8 cellular contexts compared by ENCODE assay signal in genomic region chr15:37098468-37099320, GRCh38. TPM values are rescaled to one million over a fixed set of nuclear protein-coding genes. Genes with fewer than 3 reads are reported as not detected.
DNase-seq lines count a peak whose midpoint lies in the region; ATAC-seq and TF ChIP-seq lines count a peak whose summit lies in the region.

No MANE protein-coding gene starts in this region.

- WGBS in ovary, 3 donors = 0 to 1% (median 0%) methylated on average over 68 to 75 of the region's 75 CpGs

- DNase-seq in AG20443 (ENCODE audit: low spot score) (peak; percentile 67), glutamatergic neuron (peak; percentile 68), ovary (peak; percentile 55 to 74 (median 69)), NCI-H2107 treated with DMSO at 0.1 percent for 48 hours (lab: John Stamatoyannopoulos, UW; ENCODE audit: unreplicated experiment) (no peak)
- DNase-seq in stimulated activated CD4-positive, alpha-beta T cell treated with anti-CD3 and anti-CD28 coated beads, Interleukin-4, amount 100 ng/mL, for 1 hour = no peak

- H3K4me3 ChIP-seq in ovary = peak overlapping the region; percentile 81

- H3K27ac Mint-ChIP-seq in IgD-negative memory B cell (no peak overlapping the region), glutamatergic neuron (ENCODE audit: unreplicated experiment) (peak overlapping the region; percentile 23)
- H3K27ac Mint-ChIP-seq in activated T-helper 17 cell treated with anti-CD3 and anti-CD28 coated beads, Interleukin-2, amount 50 U/mL, for 72 hours = no peak overlapping the region

- H3K4me1 Mint-ChIP-seq in IgD-negative memory B cell = peaks cover 17 to 19% (median 19%) of the 10 kb centered on the region in 3 donors
- peaks cover 20% of the 10 kb centered on the region for H3K4me1 Mint-ChIP-seq in activated T-helper 17 cell treated with anti-CD3 and anti-CD28 coated beads, Interleukin-2, amount 50 U/mL, for 72 hours
- H3K4me1 Mint-ChIP-seq in glutamatergic neuron (ENCODE audit: low read depth, unreplicated experiment) = peaks cover 16% of the 10 kb centered on the region

- peak; percentile 50 for ATAC-seq in activated T-helper 17 cell treated with anti-CD3 and anti-CD28 coated beads, Interleukin-2, amount 50 U/mL, for 72 hours (replicated peaks)

- H3K27ac ChIP-seq in ovary = peak overlapping the region; percentile 85 to 94

- TF ChIP-seq EP300 in ovary (IDR thresholded peaks at IDR 0.05) = no peak

- H3K36me3 Mint-ChIP-seq in IgD-negative memory B cell (peaks cover 3% of the 10 kb centered on the region), glutamatergic neuron (ENCODE audit: unreplicated experiment) (no peaks in the 10 kb centered on the region)
- H3K36me3 Mint-ChIP-seq in activated T-helper 17 cell treated with anti-CD3 and anti-CD28 coated beads, Interleukin-2, amount 50 U/mL, for 72 hours (ENCODE audit: low read depth) = peaks cover 31% of the 10 kb centered on the region

- H3K9me3 Mint-ChIP-seq in IgD-negative memory B cell (peaks cover 0 to 15% (median under 1%) of the 10 kb centered on the region in 3 donors), glutamatergic neuron (ENCODE audit: unreplicated experiment) (peaks cover 32% of the 10 kb centered on the region)
- H3K9me3 Mint-ChIP-seq in activated T-helper 17 cell treated with anti-CD3 and anti-CD28 coated beads, Interleukin-2, amount 50 U/mL, for 72 hours = peaks cover 4% of the 10 kb centered on the region

- peaks cover 3% of the 10 kb centered on the region for H3K4me1 ChIP-seq in ovary (ENCODE audit: insufficient read depth)

- H3K4me3 Mint-ChIP-seq in IgD-negative memory B cell = peak overlapping the region; percentile 81 to 100 (median 96)
- H3K4me3 Mint-ChIP-seq in activated T-helper 17 cell treated with anti-CD3 and anti-CD28 coated beads, Interleukin-2, amount 50 U/mL, for 72 hours = peak overlapping the region; percentile 79
- H3K4me3 Mint-ChIP-seq in glutamatergic neuron (ENCODE audit: unreplicated experiment) = peak overlapping the region; percentile 97

- intact Hi-C loops in ovary (cut with DNase I) = loop anchor here in 3 of 4 donors (10.0 kb wide), 3 partner anchors 64 to 84 kb away; no protein-coding TSS in a partner anchor

- H3K27me3 ChIP-seq in ovary = no peaks in the 10 kb centered on the region

- peak; percentile 20 for TF ChIP-seq POLR2A in GM15510 (IDR thresholded peaks at IDR 0.05; ENCODE audit: borderline replicate concordance, extremely low read depth, insufficient read length)
- TF ChIP-seq POLR2A in ovary (IDR thresholded peaks at IDR 0.05) = no peak

- H3K27me3 Mint-ChIP-seq in IgD-negative memory B cell = peaks cover 77% of the 10 kb centered on the region
- H3K27me3 Mint-ChIP-seq in activated T-helper 17 cell treated with anti-CD3 and anti-CD28 coated beads, Interleukin-2, amount 50 U/mL, for 72 hours = peaks cover 73% of the 10 kb centered on the region
- peaks cover 43% of the 10 kb centered on the region for H3K27me3 Mint-ChIP-seq in glutamatergic neuron (ENCODE audit: unreplicated experiment)

- H3K36me3 ChIP-seq in ovary = no peaks in the 10 kb centered on the region

- H3K9me3 ChIP-seq in ovary = no peaks in the 10 kb centered on the region

- TF ChIP-seq CTCF in glutamatergic neuron (IDR thresholded peaks at IDR 0.05; ENCODE audit: partially characterized antibody, unreplicated experiment) = no peak
- TF ChIP-seq CTCF in ovary (IDR thresholded peaks at IDR 0.05) = no peak

RNA-seq across cellular contexts. Expression of gene MEIS2, which starts 1.7 kb away (rescaled TPM):
- polyA plus RNA-seq in IgD-negative memory B cell (not detected), ovary (10 to 100 TPM; 35.0 to 49.8 TPM)
- not detected for total RNA-seq in activated T-helper 17 cell treated with anti-CD3 and anti-CD28 coated beads, Interleukin-2, amount 50 U/mL, for 72 hours
- total RNA-seq in glutamatergic neuron (ENCODE audit: unreplicated experiment) (6.0 TPM), ovary (10 to 100 TPM; 27.7 to 73.7 (median 47.7) TPM)

Comparison
In these comparisons a context has a peak if more than half of its experiments do, and no peak if none do; other contexts are left out.
1. DNase-seq: peak in AG20443 (single experiment), glutamatergic neuron (single experiment) and ovary (5 of 5); none in stimulated activated CD4-positive, alpha-beta T cell treated with anti-CD3 and anti-CD28 coated beads, Interleukin-4, amount 100 ng/mL, for 1 hour (single experiment) and NCI-H2107 treated with DMSO at 0.1 percent for 48 hours (single experiment).
2. Peak in every context shown above with its lines, with median percentiles within 50 percentile points of each other: H3K4me3 Mint-ChIP-seq.